In the genomic region with DNA sequence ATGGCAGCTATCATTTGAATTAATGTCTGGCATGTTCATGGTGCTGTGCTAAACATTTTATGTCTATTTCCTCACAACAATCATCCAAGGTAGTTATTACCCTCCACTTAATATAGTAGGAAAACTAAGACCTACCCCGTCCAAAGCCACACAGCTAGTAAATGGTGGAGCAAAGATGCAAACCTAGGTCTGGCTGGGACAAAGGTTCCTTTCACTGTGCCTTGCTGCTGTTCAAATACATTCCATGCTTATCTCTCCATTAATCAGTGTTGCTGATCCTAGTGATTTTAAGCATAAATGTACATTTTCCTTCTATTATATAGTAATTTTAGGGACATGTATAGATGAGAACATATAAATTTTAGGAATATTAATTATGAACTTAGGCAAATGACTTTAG, we compare ENCODE assay signal across 20 cellular contexts. TPM values are rescaled to one million over a fixed set of nuclear protein-coding genes. Genes with fewer than 3 reads are reported as not detected.
A peak's percentile ranks its signal among the peaks of the same experiment; 100 is the strongest.
DNase-seq lines count a peak whose midpoint lies in the region; ATAC-seq and TF ChIP-seq lines count a peak whose summit lies in the region.
"Had no signal": no experiment of that assay in that cellular context is flagged by ENCODE, and none has a peak within 500 bp of the region (broad histone marks: within the 10 kb centered on the region; RNA-seq: fewer than 3 reads in every experiment).

No MANE protein-coding gene starts in this region.

- POLR2A ChIA-PET in Caco-2 (lab: Charles Lee) (interaction anchor here (0.6 to 1.0 kb wide), 3 partner anchors 38 to 200 kb away, joined by 3 to 4 read pairs (median 3); no protein-coding TSS in a partner anchor), Panc1 (lab: Charles Lee) (no interaction called here)

- H3K4me2 ChIP-seq in trophoblast cell (ENCODE audit: low read length), result no peak overlapping the region
- H3K4me2 ChIP-seq: GM23338 had no signal

- no peak overlapping the region for H2BK120ac ChIP-seq in trophoblast cell (ENCODE audit: insufficient read depth, low read length, poor library complexity)

- H2BK5ac ChIP-seq in trophoblast cell (ENCODE audit: low read depth, low read length, poor library complexity), result no peak overlapping the region

- H2BK12ac ChIP-seq in trophoblast cell (ENCODE audit: low read length), result no peak overlapping the region

- H3K9ac ChIP-seq in trophoblast cell (ENCODE audit: low read length), result no peak overlapping the region

- no peak overlapping the region for H4K12ac ChIP-seq in trophoblast cell (ENCODE audit: low read depth, low read length)

- intact Hi-C loops in Caco-2 (cut with micrococcal nuclease; ENCODE audit: unreplicated experiment), result loop anchor here (2.0 kb wide), 2 partner anchors 17 to 37 kb away; no protein-coding TSS in a partner anchor
- intact Hi-C loops in Panc1 (cut with micrococcal nuclease; ENCODE audit: unreplicated experiment), result no loop called here

- H3K4me1 ChIP-seq in Caco-2 (peaks cover 48% of the 10 kb centered on the region), Panc1 (ENCODE audit: control insufficient read depth, insufficient read depth, low read length) (no peaks in the 10 kb centered on the region; the same call in 1 of the 2 replicates), trophoblast cell (ENCODE audit: control insufficient read depth in 1 of 2, insufficient read depth in 2 of 2, low read length in 2 of 2) (peaks cover 0 to 5% of the 10 kb centered on the region in 2 experiments)

- no TSS peak for BruUV-seq in Caco-2 (replicated peaks; lab: Mats Ljungman, UMichigan)
- BruUV-seq in Panc1 (replicated peaks; lab: Mats Ljungman, UMichigan), result no TSS peak

- WGBS in trophoblast cell (ENCODE audit: extremely low coverage, insufficient coverage, insufficient read length), result no CpG with 5 or more reads among the region's 1 CpG

- no peaks in the 10 kb centered on the region for H3K79me2 ChIP-seq in trophoblast cell (ENCODE audit: control insufficient read depth, insufficient read depth, low read length, poor library complexity)

- no peak overlapping the region for H4K91ac ChIP-seq in trophoblast cell (ENCODE audit: low read depth, low read length)

- no peak overlapping the region for H3K27ac Mint-ChIP-seq in Caco-2 (ENCODE audit: unreplicated experiment)
- H3K27ac Mint-ChIP-seq: CD4-positive, CD25-positive, alpha-beta regulatory T cell; CD8-positive, alpha-beta memory T cell; GM23338; HFFc6 had no signal

- H3K14ac ChIP-seq in trophoblast cell (ENCODE audit: low read length), result no peak overlapping the region

- no peak overlapping the region for H4K8ac ChIP-seq in trophoblast cell (ENCODE audit: low read depth, low read length)

- H3K18ac ChIP-seq in trophoblast cell (ENCODE audit: low read length), result no peak overlapping the region

- H3K36me3 ChIP-seq in Caco-2 (ENCODE audit: control insufficient read depth, insufficient read depth, low read length), result no peaks in the 10 kb centered on the region
- no peaks in the 10 kb centered on the region for H3K36me3 ChIP-seq in Panc1 (ENCODE audit: control insufficient read depth, insufficient read depth, low read length)
- H3K36me3 ChIP-seq in trophoblast cell (ENCODE audit: control insufficient read depth in 1 of 2, insufficient read depth in 2 of 2, low read length in 2 of 2), result no peaks in the 10 kb centered on the region
- H3K36me3 ChIP-seq: BE2C had no signal

- H3K4ac ChIP-seq in trophoblast cell (ENCODE audit: low read depth, low read length), result no peak overlapping the region

- H3K27ac ChIP-seq in Panc1 (ENCODE audit: low read length) (no peak overlapping the region), trophoblast cell (ENCODE audit: low read depth, low read length) (no peak overlapping the region)

- peaks cover 2% of the 10 kb centered on the region for H3K79me1 ChIP-seq in trophoblast cell (ENCODE audit: low read length)

- no peaks in the 10 kb centered on the region for H3K9me3 Mint-ChIP-seq in Caco-2 (ENCODE audit: unreplicated experiment)
- H3K9me3 Mint-ChIP-seq: CD4-positive, CD25-positive, alpha-beta regulatory T cell; CD8-positive, alpha-beta memory T cell; GM23338; HFFc6 had no signal

- H3K4me3 ChIP-seq in Caco-2 (ENCODE audit: low read depth, low read length) (no peak overlapping the region), Panc1 (ENCODE audit: low read depth in 2 of 2, low read length in 2 of 2) (no peak overlapping the region), trophoblast cell (ENCODE audit: low read depth, low read length) (no peak overlapping the region)
- H3K4me3 ChIP-seq: GM23338, K562 had no signal

- H3K4me1 Mint-ChIP-seq in Caco-2 (ENCODE audit: low read depth, unreplicated experiment), result peaks cover 30% of the 10 kb centered on the region
- H3K4me1 Mint-ChIP-seq: CD4-positive, CD25-positive, alpha-beta regulatory T cell; CD8-positive, alpha-beta memory T cell had no signal

- H3K36me3 Mint-ChIP-seq in Caco-2 (ENCODE audit: insufficient read depth, unreplicated experiment), result peaks cover 44% of the 10 kb centered on the region

- ATAC-seq in Panc1, result peak; percentile 71; the same call in 1 of the 2 replicates
- ATAC-seq in stimulated activated naive CD8-positive, alpha-beta T cell treated with anti-CD3 and anti-CD28 coated beads, Interleukin-15, Interleukin-2, amounts not matched to agents 100 U/mL and 50 U/mL, for 24 hours, result no peak
- ATAC-seq: GM23338, HCT116, K562 had no signal

- H3K27me3 Mint-ChIP-seq in Caco-2 (ENCODE audit: insufficient read depth, unreplicated experiment), result no peaks in the 10 kb centered on the region
- H3K27me3 Mint-ChIP-seq: CD4-positive, CD25-positive, alpha-beta regulatory T cell; CD8-positive, alpha-beta memory T cell had no signal

- H3K27me3 ChIP-seq in Caco-2 (replicated peaks; ENCODE audit: control insufficient read depth, insufficient read depth, low read length) (no peaks in the 10 kb centered on the region), Panc1 (ENCODE audit: control insufficient read depth, insufficient read depth, low read length) (no peaks in the 10 kb centered on the region), trophoblast cell (ENCODE audit: insufficient read depth, low read length) (no peaks in the 10 kb centered on the region)
- H3K27me3 ChIP-seq: BE2C had no signal

- peak overlapping the region; percentile 27 for H3K4me3 Mint-ChIP-seq in Caco-2 (ENCODE audit: unreplicated experiment)
- H3K4me3 Mint-ChIP-seq: CD4-positive, CD25-positive, alpha-beta regulatory T cell; CD8-positive, alpha-beta memory T cell; GM23338; HFFc6 had no signal

- CTCF ChIA-PET in Caco-2 (lab: Charles Lee) (interaction anchor here (1.6 kb wide), 1 partner anchor 40 kb away, joined by 6 read pairs; no protein-coding TSS in a partner anchor), Panc1 (lab: Charles Lee) (interaction anchor here (0.6 kb wide), 1 partner anchor 260 kb away, joined by 6 read pairs; no protein-coding TSS in a partner anchor)

- TF ChIP-seq CTCF in Caco-2 (IDR thresholded peaks at IDR 0.05; ENCODE audit: insufficient read depth in 1 of 2, low read depth in 1 of 2, low read length in 1 of 2, severe bottlenecking in 1 of 2, unreplicated experiment in 1 of 2), result no peak
- no peak for TF ChIP-seq CTCF in Panc1 (IDR thresholded peaks at IDR 0.05)

- no peak overlapping the region for H3K23ac ChIP-seq in trophoblast cell (ENCODE audit: low read length)

- H3K9me3 ChIP-seq in Caco-2 (no peaks in the 10 kb centered on the region), Panc1 (ENCODE audit: control insufficient read depth, insufficient read depth, low read depth, low read length) (no peaks in the 10 kb centered on the region), trophoblast cell (ENCODE audit: insufficient read depth, low read depth, low read length) (no peaks in the 10 kb centered on the region)
- H3K9me3 ChIP-seq: BE2C had no signal

- H2AFZ ChIP-seq in trophoblast cell (ENCODE audit: insufficient read depth, low read length, poor library complexity), result no peak overlapping the region
- H2AFZ ChIP-seq: GM23338 had no signal

- DNase-seq in Caco-2 (peak; percentile 57 to 69), HuH-7 (ENCODE audit: low spot score) (peak; percentile 52), Panc1 (ENCODE audit: low read depth, low spot score) (no peak), trophoblast cell (peak; percentile 10 to 35), SIG-M5 treated with dmso at 0.1 percent for 504 hours (lab: John Stamatoyannopoulos, UW; ENCODE audit: unreplicated experiment) (no peak)
- no peak for DNase-seq in stimulated activated naive CD8-positive, alpha-beta T cell treated with anti-CD3 and anti-CD28 coated beads, Interleukin-15, Interleukin-2, amounts not matched to agents 100 U/mL and 50 U/mL, for 24 hours
- no peak for DNase-seq in activated CD4-positive, alpha-beta T cell treated with anti-CD3 and anti-CD28 coated beads for 4 hours
- DNase-seq: ACHN; BE2C; C1 segment of cervical spinal cord; CD4-positive, CD25-positive, alpha-beta regulatory T cell; CD8-positive, alpha-beta memory T cell; DMS79 treated with DMSO at 0.1 percent for 48 hours; GF-D8; H7; HFFc6; IMR-90 had no signal

- in situ Hi-C loops in Panc1 (cut with HindIII; ENCODE audit: low pct_unique_long_range_greater_than_20kb, low sequenced_read_pairs), result no loop called here

- H2AK5ac ChIP-seq in trophoblast cell (ENCODE audit: low read length), result no peak overlapping the region

RNA-seq across cellular contexts. Expression of a gene that starts 38.7 kb away (rescaled TPM):
- total RNA-seq in Caco-2 (2022) (20.8 and 22.4 TPM in 2 replicates), Panc1 (2021; ENCODE audit: unreplicated experiment) (10.4 TPM)
- polyA plus RNA-seq in Panc1 (2012; ENCODE audit: insufficient read length), result 6.5 TPM
- polyA plus RNA-seq in trophoblast cell (2013), result 1.7 TPM in 2 replicates
- total RNA-seq: H7 had no signal

RNA-seq across cellular contexts. Expression of a gene that starts 59.2 kb away (rescaled TPM):
- total RNA-seq in Caco-2 (2022) (82.4 and 90.5 TPM in 2 replicates), Panc1 (2021; ENCODE audit: unreplicated experiment) (44.4 TPM)
- 42.8 TPM for polyA plus RNA-seq in Panc1 (2012; ENCODE audit: insufficient read length)
- polyA plus RNA-seq in trophoblast cell (2013), result 112 and 122 TPM in 2 replicates

Comparison
In these comparisons a context has a peak if more than half of its experiments do, and no peak if none do; other contexts are left out.
1. DNase-seq: peak in Caco-2 (2 of 2), HuH-7 (single experiment) and trophoblast cell (2 of 2); none in Panc1 (single experiment), stimulated activated naive CD8-positive, alpha-beta T cell treated with anti-CD3 and anti-CD28 coated beads, Interleukin-15, Interleukin-2, amounts not matched to agents 100 U/mL and 50 U/mL, for 24 hours (single experiment), activated CD4-positive, alpha-beta T cell treated with anti-CD3 and anti-CD28 coated beads for 4 hours (0 of 2) and SIG-M5 treated with dmso at 0.1 percent for 504 hours (single experiment).